ENCODE assay signal across 9 cellular contexts in genomic region chr18:77208969-77209368, GRCh38. TPM values are rescaled to one million over a fixed set of nuclear protein-coding genes. Genes with fewer than 3 reads are reported as not detected.
DNase-seq lines count a peak whose midpoint lies in the region; ATAC-seq, FAIRE-seq and TF ChIP-seq lines count a peak whose summit lies in the region.
"Had no signal": no experiment of that assay in that cellular context is flagged by ENCODE, and none has a peak within 500 bp of the region (broad histone marks: within the 10 kb centered on the region; RNA-seq: fewer than 3 reads in every experiment).

No MANE protein-coding gene starts in this region.

- H4K20me1 ChIP-seq in OCI-LY1 (ENCODE audit: insufficient read depth, low read length) = no peaks in the 10 kb centered on the region

- no TSS peak for BruUV-seq in Caco-2 (replicated peaks; lab: Mats Ljungman, UMichigan)

- peaks cover 39 to 43% of the 10 kb centered on the region in 2 donors for H3K4me1 Mint-ChIP-seq in natural killer cell treated with Interleukin-12 subunit alpha and Interleukin-12 subunit beta and Interleukin-15 and Interleukin-18, amount 100 ng/mL, for 72 hours (ENCODE audit: low read depth in 2 of 2)
- H3K4me1 Mint-ChIP-seq in Caco-2 (ENCODE audit: low read depth, unreplicated experiment) = no peaks in the 10 kb centered on the region

- H3K4me3 ChIP-seq in OCI-LY1 (ENCODE audit: low read depth, low read length, poor library complexity, severe bottlenecking) (peak overlapping the region; percentile 46), colonic mucosa (peak overlapping the region; percentile 1), Caco-2 (ENCODE audit: low read depth, low read length) (no peak overlapping the region)

- POLR2A ChIA-PET in Caco-2 (lab: Charles Lee) = no interaction called here

- no peaks in the 10 kb centered on the region for H3K79me2 ChIP-seq in OCI-LY1 (ENCODE audit: insufficient read depth, low read length)

- no peaks in the 10 kb centered on the region for H3F3A ChIP-seq in OCI-LY1 (ENCODE audit: insufficient read depth, low read length)

- peak overlapping the region; percentile 68 for H3K4me2 ChIP-seq in OCI-LY1 (ENCODE audit: low read length)

- FAIRE-seq in HTR-8/SVneo (lab: Jason Lieb, UNC) = no peak

- H3K4me3 Mint-ChIP-seq in natural killer cell treated with Interleukin-12 subunit alpha and Interleukin-12 subunit beta and Interleukin-15 and Interleukin-18, amount 100 ng/mL, for 72 hours = peak overlapping the region; percentile 92
- no peak overlapping the region for H3K4me3 Mint-ChIP-seq in Caco-2 (ENCODE audit: unreplicated experiment)

- H3K27ac Mint-ChIP-seq in natural killer cell treated with Interleukin-12 subunit alpha and Interleukin-12 subunit beta and Interleukin-15 and Interleukin-18, amount 100 ng/mL, for 72 hours = peak overlapping the region; percentile 91 to 96
- H3K27ac Mint-ChIP-seq in Caco-2 (ENCODE audit: unreplicated experiment) = no peak overlapping the region

- no peaks in the 10 kb centered on the region for H3K9me3 ChIP-seq in OCI-LY1 (ENCODE audit: low read length)
- no peaks in the 10 kb centered on the region for H3K9me3 ChIP-seq in colonic mucosa
- no peaks in the 10 kb centered on the region for H3K9me3 ChIP-seq in Caco-2

- H3K9ac ChIP-seq in OCI-LY1 (ENCODE audit: low read length) = peak overlapping the region; percentile 4
- H3K9ac ChIP-seq in colonic mucosa (ENCODE audit: low read depth in 2 of 2, low read length in 2 of 2) = no peak overlapping the region

- peaks cover 4% of the 10 kb centered on the region for H3K9me3 Mint-ChIP-seq in natural killer cell treated with Interleukin-12 subunit alpha and Interleukin-12 subunit beta and Interleukin-15 and Interleukin-18, amount 100 ng/mL, for 72 hours
- no peaks in the 10 kb centered on the region for H3K9me3 Mint-ChIP-seq in Caco-2 (ENCODE audit: unreplicated experiment)

- CTCF ChIA-PET in Caco-2 (lab: Charles Lee) = no interaction called here

- ATAC-seq in HG02852 (IDR thresholded peaks at IDR 0.05; ENCODE audit: unreplicated experiment) = peak; percentile 82
- ATAC-seq in natural killer cell treated with Interleukin-12 subunit alpha and Interleukin-12 subunit beta and Interleukin-15 and Interleukin-18, amount 100 ng/mL, for 72 hours = peak; percentile 90 to 91

- H3K4me1 ChIP-seq in OCI-LY1 (ENCODE audit: insufficient read depth, low read length, severe bottlenecking) (peaks cover 37% of the 10 kb centered on the region), colonic mucosa (no peaks in the 10 kb centered on the region), Caco-2 (no peaks in the 10 kb centered on the region)

- H3K27me3 ChIP-seq in OCI-LY1 (ENCODE audit: insufficient read depth, low read length) (no peaks in the 10 kb centered on the region), colonic mucosa (no peaks in the 10 kb centered on the region), Caco-2 (replicated peaks; ENCODE audit: control insufficient read depth, insufficient read depth, low read length) (no peaks in the 10 kb centered on the region)

- TF ChIP-seq CTCF in OCI-LY1 (IDR thresholded peaks at IDR 0.05; ENCODE audit: low read length) (no peak), colonic mucosa (IDR thresholded peaks at IDR 0.05) (no peak), Caco-2 (IDR thresholded peaks at IDR 0.05; ENCODE audit: insufficient read depth in 1 of 2, low read depth in 1 of 2, low read length in 1 of 2, severe bottlenecking in 1 of 2, unreplicated experiment in 1 of 2) (no peak)

- intact Hi-C loops in colonic mucosa (cut with DNase I) = loop anchor here (5.0 kb wide), 1 partner anchor 67 kb away; no protein-coding TSS in a partner anchor
- intact Hi-C loops in Caco-2 (cut with micrococcal nuclease; ENCODE audit: unreplicated experiment) = no loop called here

- no peaks in the 10 kb centered on the region for H3K36me3 Mint-ChIP-seq in natural killer cell treated with Interleukin-12 subunit alpha and Interleukin-12 subunit beta and Interleukin-15 and Interleukin-18, amount 100 ng/mL, for 72 hours
- H3K36me3 Mint-ChIP-seq in Caco-2 (ENCODE audit: insufficient read depth, unreplicated experiment) = no peaks in the 10 kb centered on the region

- H3K27ac ChIP-seq in OCI-LY1 (ENCODE audit: low read depth, low read length, poor library complexity, severe bottlenecking) (peak overlapping the region; percentile 56), colonic mucosa (peak overlapping the region; percentile 26)

- peak; percentile 36 for DNase-seq in stimulated activated CD4-positive, alpha-beta T cell treated with anti-CD3 and anti-CD28 coated beads, Interleukin-4, amount 100 ng/mL, for 24 hours
- DNase-seq in stimulated activated CD4-positive, alpha-beta T cell treated with anti-CD3 and anti-CD28 coated beads, Interleukin-1b, Interleukin-23, amount 100 ng/mL, for 48 hours = no peak
- DNase-seq in colonic mucosa (no peak), HTR-8/SVneo (ENCODE audit: insufficient read length, low spot score) (no peak), Caco-2 (no peak)
- no peak for DNase-seq in natural killer cell treated with Interleukin-12 subunit alpha and Interleukin-12 subunit beta and Interleukin-15 and Interleukin-18, amount 100 ng/mL, for 72 hours (ENCODE audit: low spot score)

- no peaks in the 10 kb centered on the region for H3K27me3 Mint-ChIP-seq in natural killer cell treated with Interleukin-12 subunit alpha and Interleukin-12 subunit beta and Interleukin-15 and Interleukin-18, amount 100 ng/mL, for 72 hours
- H3K27me3 Mint-ChIP-seq in Caco-2 (ENCODE audit: insufficient read depth, unreplicated experiment) = peaks cover 5% of the 10 kb centered on the region

- H3K36me3 ChIP-seq in OCI-LY1 (ENCODE audit: insufficient read depth, low read length) (no peaks in the 10 kb centered on the region), colonic mucosa (no peaks in the 10 kb centered on the region), Caco-2 (ENCODE audit: control insufficient read depth, insufficient read depth, low read length) (no peaks in the 10 kb centered on the region)

- no peaks in the 10 kb centered on the region for H3K9me2 ChIP-seq in OCI-LY1 (ENCODE audit: low read depth, low read length)

- peak overlapping the region; percentile 54 for H2AFZ ChIP-seq in OCI-LY1 (ENCODE audit: low read length)

RNA-seq across cellular contexts. Expression of gene GALR1, which starts 40.7 kb away (rescaled TPM):
- total RNA-seq in colonic mucosa = under 1 TPM; 0.02 to 0.16 TPM
- not detected for total RNA-seq in natural killer cell treated with Interleukin-12 subunit alpha and Interleukin-12 subunit beta and Interleukin-15 and Interleukin-18, amount 100 ng/mL, for 72 hours
- not detected in 2 replicates for total RNA-seq in Caco-2 (2022)
- total RNA-seq: glomerular endothelial cell had no signal
